21 cellular contexts compared by ENCODE assay signal in genomic region chr2:45441571-45441970, GRCh38.
A peak's percentile ranks its signal among the peaks of the same experiment; 100 is the strongest.
DNase-seq lines count a peak whose midpoint lies in the region; ATAC-seq and TF ChIP-seq lines count a peak whose summit lies in the region.
"Had no signal": no experiment of that assay in that cellular context is flagged by ENCODE, and none has a peak within 500 bp of the region (broad histone marks: within the 10 kb centered on the region; RNA-seq: fewer than 3 reads in every experiment).

No MANE protein-coding gene starts in this region.

- no peak for DNase-seq in ascending aorta (ENCODE audit: low spot score in 2 of 2)
- no peak for DNase-seq in thoracic aorta (ENCODE audit: low spot score)
- no peak for DNase-seq in NCI-H1092 (lab: John Stamatoyannopoulos, UW)
- no peak for DNase-seq in NCI-H1694 treated with DMSO at 0.1 percent for 48 hours (lab: John Stamatoyannopoulos, UW)
- DNase-seq in esophagus squamous epithelium (lab: John Stamatoyannopoulos, UW) = no peak
- DNase-seq: DMS153, DND-41, GM23248, H9, NCI-H1092 treated with DMSO at 0.1 percent for 48 hours, NCI-H1436, NCI-H187 treated with DMSO at 0.1 percent for 48 hours, NCI-H2171 treated with DMSO at 0.1 percent for 48 hours, NCI-H345, NCI-H524, NCI-H748 treated with DMSO at 0.1 percent for 48 hours, SK-N-SH, SW 1271 had no signal

- H3K4me2 ChIP-seq in KMS-11 (peak overlapping the region; percentile 67), OCI-LY1 (ENCODE audit: low read length) (no peak overlapping the region)
- H3K4me2 ChIP-seq: SK-N-SH had no signal

- no peak for TF ChIP-seq CTCF in KMS-11 (conservative IDR thresholded peaks at IDR 0.05; ENCODE audit: low read depth, low read length)
- no peak for TF ChIP-seq CTCF in OCI-LY1 (IDR thresholded peaks at IDR 0.05; ENCODE audit: low read length)
- TF ChIP-seq CTCF in ascending aorta (IDR thresholded peaks at IDR 0.05) = no peak
- no peak for TF ChIP-seq CTCF in thoracic aorta (IDR thresholded peaks at IDR 0.05)
- TF ChIP-seq CTCF in esophagus squamous epithelium (IDR thresholded peaks at IDR 0.05) = no peak

- peaks cover 88% of the 10 kb centered on the region for H3K4me1 ChIP-seq in KMS-11 (ENCODE audit: low read depth, poor library complexity, severe bottlenecking)
- peaks cover 58% of the 10 kb centered on the region for H3K4me1 ChIP-seq in OCI-LY1 (ENCODE audit: insufficient read depth, low read length, severe bottlenecking)
- H3K4me1 ChIP-seq in ascending aorta = peaks cover 0 to 9% of the 10 kb centered on the region in 2 donors
- peaks cover 8 to 49% of the 10 kb centered on the region in 2 donors for H3K4me1 ChIP-seq in thoracic aorta (ENCODE audit: control insufficient read depth in 1 of 2, low read depth in 2 of 2)
- H3K4me1 ChIP-seq in esophagus squamous epithelium = no peaks in the 10 kb centered on the region

- H4K20me1 ChIP-seq in KMS-11 (ENCODE audit: insufficient read depth) (no peaks in the 10 kb centered on the region), OCI-LY1 (ENCODE audit: insufficient read depth, low read length) (no peaks in the 10 kb centered on the region)

- H3K9me2 ChIP-seq in OCI-LY1 (ENCODE audit: low read depth, low read length) = no peaks in the 10 kb centered on the region
- H3K9me2 ChIP-seq: SK-N-SH had no signal

- 0 out of 2 replicates have a peak overlapping the region, but pooled peaks have one; percentile 22 for H3K9ac ChIP-seq in KMS-11
- no peak overlapping the region for H3K9ac ChIP-seq in OCI-LY1 (ENCODE audit: low read length)
- H3K9ac ChIP-seq: GM23248, SK-N-SH had no signal

- H3K79me2 ChIP-seq in KMS-11 (ENCODE audit: insufficient read depth, low read depth) = no peaks in the 10 kb centered on the region
- no peaks in the 10 kb centered on the region for H3K79me2 ChIP-seq in OCI-LY1 (ENCODE audit: insufficient read depth, low read length)

- H3K27me3 ChIP-seq in KMS-11 (ENCODE audit: insufficient read depth, low read depth) = no peaks in the 10 kb centered on the region
- no peaks in the 10 kb centered on the region for H3K27me3 ChIP-seq in OCI-LY1 (ENCODE audit: insufficient read depth, low read length)
- H3K27me3 ChIP-seq in ascending aorta = no peaks in the 10 kb centered on the region
- no peaks in the 10 kb centered on the region for H3K27me3 ChIP-seq in thoracic aorta (replicated peaks; ENCODE audit: insufficient read depth)
- no peaks in the 10 kb centered on the region for H3K27me3 ChIP-seq in esophagus squamous epithelium

- 68 to 75% methylated on average over 3 of the region's 3 CpGs for WGBS in esophagus squamous epithelium, 2 donors

- H3K27ac ChIP-seq in KMS-11 (peak overlapping the region; percentile 82), OCI-LY1 (ENCODE audit: low read depth, low read length, poor library complexity, severe bottlenecking) (peak overlapping the region; percentile 94), ascending aorta (peak overlapping the region; percentile 53 to 55), thoracic aorta (peak overlapping the region; percentile 19 to 65), esophagus squamous epithelium (no peak overlapping the region)
- H3K27ac ChIP-seq: GM23248 had no signal

- no peaks in the 10 kb centered on the region for H3F3A ChIP-seq in OCI-LY1 (ENCODE audit: insufficient read depth, low read length)

- H3K4me3 ChIP-seq in KMS-11 (IDR thresholded peaks at IDR 0.05; ENCODE audit: insufficient read depth, low read depth, low read length) (peak overlapping the region; percentile 12), OCI-LY1 (ENCODE audit: low read depth, low read length, poor library complexity, severe bottlenecking) (no peak overlapping the region), ascending aorta (no peak overlapping the region), thoracic aorta (no peak overlapping the region), esophagus squamous epithelium (no peak overlapping the region)
- H3K4me3 ChIP-seq: GM23248, K562 had no signal

- H3K36me3 ChIP-seq in KMS-11 (ENCODE audit: insufficient read depth) (no peaks in the 10 kb centered on the region), OCI-LY1 (ENCODE audit: insufficient read depth, low read length) (0 out of 2 replicates have a peak, but pooled peaks cover 2% of the 10 kb centered on the region), ascending aorta (no peaks in the 10 kb centered on the region), thoracic aorta (no peaks in the 10 kb centered on the region), esophagus squamous epithelium (no peaks in the 10 kb centered on the region)

- intact Hi-C loops in ascending aorta (cut with DNase I) = no loop called here
- intact Hi-C loops in esophagus squamous epithelium (cut with DNase I) = no loop called here

- no peak for TF ChIP-seq POLR2A in esophagus squamous epithelium (IDR thresholded peaks at IDR 0.05)

- no peaks in the 10 kb centered on the region for H3K9me3 ChIP-seq in OCI-LY1 (ENCODE audit: low read length)
- no peaks in the 10 kb centered on the region for H3K9me3 ChIP-seq in ascending aorta
- H3K9me3 ChIP-seq in thoracic aorta = no peaks in the 10 kb centered on the region
- no peaks in the 10 kb centered on the region for H3K9me3 ChIP-seq in esophagus squamous epithelium
- H3K9me3 ChIP-seq: SK-N-SH had no signal

- H2AFZ ChIP-seq in KMS-11 (ENCODE audit: low read depth) (no peak overlapping the region), OCI-LY1 (ENCODE audit: low read length) (no peak overlapping the region)
- H2AFZ ChIP-seq: GM23248 had no signal

- no peak for ATAC-seq in thoracic aorta (ENCODE audit: insufficient number of reproducible peaks, low FRiP score, low read depth)
- ATAC-seq: K562 had no signal

Comparison
In these comparisons a context has a peak if more than half of its experiments do, and no peak if none do; other contexts are left out.
1. H3K27ac ChIP-seq: peak in KMS-11 (single experiment), OCI-LY1 (single experiment), ascending aorta (2 of 2) and thoracic aorta (2 of 2); none in esophagus squamous epithelium (0 of 4).